1 cellular context compared by ENCODE assay signal in the genomic region with DNA sequence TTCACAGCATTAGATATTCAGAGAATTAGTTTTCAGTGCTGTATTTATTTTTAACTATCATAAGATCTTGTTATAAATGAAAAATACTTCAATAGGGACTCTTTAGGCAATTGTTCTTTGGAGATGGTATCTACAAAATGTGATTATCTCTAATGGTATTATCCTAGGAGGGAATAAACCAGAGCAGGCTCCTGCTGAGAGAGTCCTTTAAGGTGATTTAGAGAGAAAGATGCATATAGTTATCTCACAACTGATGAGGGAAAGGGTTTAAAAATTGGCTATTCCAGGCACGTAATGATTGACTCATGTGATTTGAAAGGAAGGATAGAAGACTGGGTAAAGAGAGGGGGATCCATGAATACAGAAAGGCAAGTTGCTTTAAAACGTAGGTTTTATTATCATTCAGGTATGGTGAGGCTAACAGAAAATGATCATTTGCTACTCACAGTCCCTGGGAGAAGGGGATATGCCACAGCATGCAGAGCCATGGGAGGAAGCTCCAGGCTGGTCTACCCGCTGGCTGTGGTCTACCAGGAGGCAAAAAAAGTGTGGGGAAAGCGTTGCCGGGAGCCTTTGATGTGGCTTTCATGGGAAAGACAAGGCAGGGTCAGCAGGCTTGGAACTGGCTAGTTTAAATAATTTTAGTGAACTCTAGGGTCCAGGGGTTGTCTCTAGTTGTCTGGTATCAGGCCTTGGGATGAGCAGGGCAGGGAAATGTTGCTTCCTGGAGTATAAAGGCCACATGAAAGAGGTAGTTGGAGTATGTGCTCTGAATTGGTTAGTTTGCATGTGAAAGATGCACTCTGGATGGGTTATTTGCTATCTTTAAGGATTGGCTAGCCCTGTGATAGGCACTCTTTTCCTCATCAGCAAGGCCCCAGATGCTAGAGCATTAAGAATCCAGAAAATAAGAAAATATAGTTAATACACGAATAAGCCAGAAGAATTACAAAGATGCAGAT.
TF ChIP-seq lines count a peak whose summit lies in the region.

No MANE protein-coding gene starts in this region.

TF ChIP-seq in GM23338, 12 proteins besides CTCF, POLR2A, EP300 and RAD21:
- TF ChIP-seq, protein P1, sequence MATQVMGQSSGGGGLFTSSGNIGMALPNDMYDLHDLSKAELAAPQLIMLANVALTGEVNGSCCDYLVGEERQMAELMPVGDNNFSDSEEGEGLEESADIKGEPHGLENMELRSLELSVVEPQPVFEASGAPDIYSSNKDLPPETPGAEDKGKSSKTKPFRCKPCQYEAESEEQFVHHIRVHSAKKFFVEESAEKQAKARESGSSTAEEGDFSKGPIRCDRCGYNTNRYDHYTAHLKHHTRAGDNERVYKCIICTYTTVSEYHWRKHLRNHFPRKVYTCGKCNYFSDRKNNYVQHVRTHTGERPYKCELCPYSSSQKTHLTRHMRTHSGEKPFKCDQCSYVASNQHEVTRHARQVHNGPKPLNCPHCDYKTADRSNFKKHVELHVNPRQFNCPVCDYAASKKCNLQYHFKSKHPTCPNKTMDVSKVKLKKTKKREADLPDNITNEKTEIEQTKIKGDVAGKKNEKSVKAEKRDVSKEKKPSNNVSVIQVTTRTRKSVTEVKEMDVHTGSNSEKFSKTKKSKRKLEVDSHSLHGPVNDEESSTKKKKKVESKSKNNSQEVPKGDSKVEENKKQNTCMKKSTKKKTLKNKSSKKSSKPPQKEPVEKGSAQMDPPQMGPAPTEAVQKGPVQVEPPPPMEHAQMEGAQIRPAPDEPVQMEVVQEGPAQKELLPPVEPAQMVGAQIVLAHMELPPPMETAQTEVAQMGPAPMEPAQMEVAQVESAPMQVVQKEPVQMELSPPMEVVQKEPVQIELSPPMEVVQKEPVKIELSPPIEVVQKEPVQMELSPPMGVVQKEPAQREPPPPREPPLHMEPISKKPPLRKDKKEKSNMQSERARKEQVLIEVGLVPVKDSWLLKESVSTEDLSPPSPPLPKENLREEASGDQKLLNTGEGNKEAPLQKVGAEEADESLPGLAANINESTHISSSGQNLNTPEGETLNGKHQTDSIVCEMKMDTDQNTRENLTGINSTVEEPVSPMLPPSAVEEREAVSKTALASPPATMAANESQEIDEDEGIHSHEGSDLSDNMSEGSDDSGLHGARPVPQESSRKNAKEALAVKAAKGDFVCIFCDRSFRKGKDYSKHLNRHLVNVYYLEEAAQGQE (IDR thresholded peaks at IDR 0.05; ENCODE audit: unreplicated experiment), result no peak
- TF ChIP-seq JUNB (IDR thresholded peaks at IDR 0.05; ENCODE audit: unreplicated experiment) (no peak), POLR2AphosphoS5 (IDR thresholded peaks at IDR 0.05; ENCODE audit: low read depth) (no peak), CREB1 (CRISPR knock-in tag; IDR thresholded peaks at IDR 0.05; ENCODE audit: low read depth) (no peak), EZH2phosphoT487 (IDR thresholded peaks at IDR 0.05; ENCODE audit: unreplicated experiment) (no peak), EZH2 (IDR thresholded peaks at IDR 0.05; ENCODE audit: low read depth, unreplicated experiment) (no peak), ZNF331 (CRISPR knock-in tag; IDR thresholded peaks at IDR 0.05; ENCODE audit: low read depth) (no peak), ZNF114 (CRISPR knock-in tag; IDR thresholded peaks at IDR 0.05) (no peak), NANOG (IDR thresholded peaks at IDR 0.05; ENCODE audit: borderline replicate concordance) (no peak), STAT1 (IDR thresholded peaks at IDR 0.05; ENCODE audit: unreplicated experiment) (no peak)
- TF ChIP-seq, protein P2, sequence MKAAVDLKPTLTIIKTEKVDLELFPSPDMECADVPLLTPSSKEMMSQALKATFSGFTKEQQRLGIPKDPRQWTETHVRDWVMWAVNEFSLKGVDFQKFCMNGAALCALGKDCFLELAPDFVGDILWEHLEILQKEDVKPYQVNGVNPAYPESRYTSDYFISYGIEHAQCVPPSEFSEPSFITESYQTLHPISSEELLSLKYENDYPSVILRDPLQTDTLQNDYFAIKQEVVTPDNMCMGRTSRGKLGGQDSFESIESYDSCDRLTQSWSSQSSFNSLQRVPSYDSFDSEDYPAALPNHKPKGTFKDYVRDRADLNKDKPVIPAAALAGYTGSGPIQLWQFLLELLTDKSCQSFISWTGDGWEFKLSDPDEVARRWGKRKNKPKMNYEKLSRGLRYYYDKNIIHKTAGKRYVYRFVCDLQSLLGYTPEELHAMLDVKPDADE (IDR thresholded peaks at IDR 0.05), result no peak
- TF ChIP-seq, protein P3, sequence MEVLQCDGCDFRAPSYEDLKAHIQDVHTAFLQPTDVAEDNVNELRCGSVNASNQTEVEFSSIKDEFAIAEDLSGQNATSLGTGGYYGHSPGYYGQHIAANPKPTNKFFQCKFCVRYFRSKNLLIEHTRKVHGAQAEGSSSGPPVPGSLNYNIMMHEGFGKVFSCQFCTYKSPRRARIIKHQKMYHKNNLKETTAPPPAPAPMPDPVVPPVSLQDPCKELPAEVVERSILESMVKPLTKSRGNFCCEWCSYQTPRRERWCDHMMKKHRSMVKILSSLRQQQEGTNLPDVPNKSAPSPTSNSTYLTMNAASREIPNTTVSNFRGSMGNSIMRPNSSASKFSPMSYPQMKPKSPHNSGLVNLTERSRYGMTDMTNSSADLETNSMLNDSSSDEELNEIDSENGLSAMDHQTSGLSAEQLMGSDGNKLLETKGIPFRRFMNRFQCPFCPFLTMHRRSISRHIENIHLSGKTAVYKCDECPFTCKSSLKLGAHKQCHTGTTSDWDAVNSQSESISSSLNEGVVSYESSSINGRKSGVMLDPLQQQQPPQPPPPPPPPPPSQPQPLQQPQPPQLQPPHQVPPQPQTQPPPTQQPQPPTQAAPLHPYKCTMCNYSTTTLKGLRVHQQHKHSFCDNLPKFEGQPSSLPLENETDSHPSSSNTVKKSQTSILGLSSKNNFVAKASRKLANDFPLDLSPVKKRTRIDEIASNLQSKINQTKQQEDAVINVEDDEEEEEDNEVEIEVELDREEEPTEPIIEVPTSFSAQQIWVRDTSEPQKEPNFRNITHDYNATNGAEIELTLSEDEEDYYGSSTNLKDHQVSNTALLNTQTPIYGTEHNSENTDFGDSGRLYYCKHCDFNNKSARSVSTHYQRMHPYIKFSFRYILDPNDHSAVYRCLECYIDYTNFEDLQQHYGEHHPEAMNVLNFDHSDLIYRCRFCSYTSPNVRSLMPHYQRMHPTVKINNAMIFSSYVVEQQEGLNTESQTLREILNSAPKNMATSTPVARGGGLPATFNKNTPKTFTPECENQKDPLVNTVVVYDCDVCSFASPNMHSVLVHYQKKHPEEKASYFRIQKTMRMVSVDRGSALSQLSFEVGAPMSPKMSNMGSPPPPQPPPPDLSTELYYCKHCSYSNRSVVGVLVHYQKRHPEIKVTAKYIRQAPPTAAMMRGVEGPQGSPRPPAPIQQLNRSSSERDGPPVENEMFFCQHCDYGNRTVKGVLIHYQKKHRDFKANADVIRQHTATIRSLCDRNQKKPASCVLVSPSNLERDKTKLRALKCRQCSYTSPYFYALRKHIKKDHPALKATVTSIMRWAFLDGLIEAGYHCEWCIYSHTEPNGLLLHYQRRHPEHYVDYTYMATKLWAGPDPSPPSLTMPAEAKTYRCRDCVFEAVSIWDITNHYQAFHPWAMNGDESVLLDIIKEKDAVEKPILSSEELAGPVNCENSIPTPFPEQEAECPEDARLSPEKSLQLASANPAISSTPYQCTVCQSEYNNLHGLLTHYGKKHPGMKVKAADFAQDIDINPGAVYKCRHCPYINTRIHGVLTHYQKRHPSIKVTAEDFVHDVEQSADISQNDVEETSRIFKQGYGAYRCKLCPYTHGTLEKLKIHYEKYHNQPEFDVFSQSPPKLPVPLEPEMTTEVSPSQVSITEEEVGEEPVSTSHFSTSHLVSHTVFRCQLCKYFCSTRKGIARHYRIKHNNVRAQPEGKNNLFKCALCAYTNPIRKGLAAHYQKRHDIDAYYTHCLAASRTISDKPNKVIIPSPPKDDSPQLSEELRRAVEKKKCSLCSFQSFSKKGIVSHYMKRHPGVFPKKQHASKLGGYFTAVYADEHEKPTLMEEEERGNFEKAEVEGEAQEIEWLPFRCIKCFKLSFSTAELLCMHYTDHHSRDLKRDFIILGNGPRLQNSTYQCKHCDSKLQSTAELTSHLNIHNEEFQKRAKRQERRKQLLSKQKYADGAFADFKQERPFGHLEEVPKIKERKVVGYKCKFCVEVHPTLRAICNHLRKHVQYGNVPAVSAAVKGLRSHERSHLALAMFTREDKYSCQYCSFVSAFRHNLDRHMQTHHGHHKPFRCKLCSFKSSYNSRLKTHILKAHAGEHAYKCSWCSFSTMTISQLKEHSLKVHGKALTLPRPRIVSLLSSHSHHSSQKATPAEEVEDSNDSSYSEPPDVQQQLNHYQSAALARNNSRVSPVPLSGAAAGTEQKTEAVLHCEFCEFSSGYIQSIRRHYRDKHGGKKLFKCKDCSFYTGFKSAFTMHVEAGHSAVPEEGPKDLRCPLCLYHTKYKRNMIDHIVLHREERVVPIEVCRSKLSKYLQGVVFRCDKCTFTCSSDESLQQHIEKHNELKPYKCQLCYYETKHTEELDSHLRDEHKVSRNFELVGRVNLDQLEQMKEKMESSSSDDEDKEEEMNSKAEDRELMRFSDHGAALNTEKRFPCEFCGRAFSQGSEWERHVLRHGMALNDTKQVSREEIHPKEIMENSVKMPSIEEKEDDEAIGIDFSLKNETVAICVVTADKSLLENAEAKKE (CRISPR knock-in tag; IDR thresholded peaks at IDR 0.05), result no peak
